ENCODE assay signal across 3 cellular contexts in the genomic region with DNA sequence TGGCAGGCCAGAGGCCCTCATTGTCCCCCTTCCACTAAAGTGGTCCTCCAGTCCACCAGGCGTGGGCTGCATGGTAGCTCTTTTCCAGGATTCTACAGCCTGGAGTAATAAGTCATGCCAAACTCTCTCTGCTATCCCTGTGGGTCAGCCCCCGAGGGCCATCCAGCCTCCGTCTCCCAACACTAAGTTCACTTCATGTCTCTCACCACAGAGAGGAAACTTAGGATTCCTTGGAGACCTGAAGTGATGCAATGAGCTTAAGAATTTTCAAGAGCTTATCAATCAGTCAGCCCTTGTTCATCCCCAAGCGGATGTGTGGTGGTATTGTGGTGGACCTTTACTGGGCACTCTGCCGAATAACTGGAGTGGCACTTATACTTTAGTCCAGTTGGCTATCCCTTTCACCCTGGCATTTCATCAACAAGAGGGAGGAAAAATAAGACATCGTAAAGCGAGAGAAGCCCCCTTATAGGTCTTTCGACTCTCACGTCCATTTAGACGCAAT. TPM values are rescaled to one million over a fixed set of nuclear protein-coding genes. Genes with fewer than 3 reads are reported as not detected.
"Had no signal": no experiment of that assay in that cellular context is flagged by ENCODE, and none has a peak within 500 bp of the region (broad histone marks: within the 10 kb centered on the region; RNA-seq: fewer than 3 reads in every experiment).

No MANE protein-coding gene starts in this region.

RNA-seq across cellular contexts. Expression of a gene that starts 48.1 kb away (rescaled TPM):
- total RNA-seq: activated CD8-positive, alpha-beta memory T cell treated with anti-CD3 and anti-CD28 coated beads for 36 hours; activated naive CD8-positive, alpha-beta T cell treated with anti-CD3 and anti-CD28 coated beads for 36 hours; PC-3 had no signal
